In genomic region chr19:14333101-14333871, GRCh38 we compare ENCODE assay signal across 9 cellular contexts. TPM values are rescaled to one million over a fixed set of nuclear protein-coding genes. Genes with fewer than 3 reads are reported as not detected.
DNase-seq lines count a peak whose midpoint lies in the region; ATAC-seq and TF ChIP-seq lines count a peak whose summit lies in the region.
"Had no signal": no experiment of that assay in that cellular context is flagged by ENCODE, and none has a peak within 500 bp of the region (broad histone marks: within the 10 kb centered on the region; RNA-seq: fewer than 3 reads in every experiment).

No MANE protein-coding gene starts in this region.

- H3K4me1 Mint-ChIP-seq in activated T-cell treated with anti-CD3 and anti-CD28 coated beads, Interleukin-2, amount 50 U/mL, for 4 hours (ENCODE audit: low read depth), result peaks cover 8% of the 10 kb centered on the region

- H3K9me3 Mint-ChIP-seq in activated T-cell treated with anti-CD3 and anti-CD28 coated beads, Interleukin-2, amount 50 U/mL, for 4 hours, result no peaks in the 10 kb centered on the region

- H3K36me3 ChIP-seq in iPS DF 6.9 (ENCODE audit: control insufficient read depth, insufficient read depth, low read length), result no peaks in the 10 kb centered on the region
- no peaks in the 10 kb centered on the region for H3K36me3 ChIP-seq in stomach

- peak; percentile 50 for DNase-seq in DMS53 (lab: John Stamatoyannopoulos, UW)
- DNase-seq in DMS53 treated with DMSO at 0.1 percent for 48 hours (lab: John Stamatoyannopoulos, UW; ENCODE audit: unreplicated experiment), result no peak
- no peak for DNase-seq in activated T-cell treated with anti-CD3 and anti-CD28 coated beads, Interleukin-2, amount 50 U/mL, for 4 hours
- DNase-seq in iPS DF 6.9 (ENCODE audit: low read depth, low spot score), result no peak
- peak; percentile 37 for DNase-seq in stomach
- DNase-seq in Ammon's horn (ENCODE audit: low spot score), result no peak
- no peak for DNase-seq in NCI-H1092 treated with DMSO at 0.1 percent for 48 hours (lab: John Stamatoyannopoulos, UW)

- intact Hi-C loops in stomach (cut with DNase I; ENCODE audit: low total_unique reads), result no loop called here

- H3K4me1 ChIP-seq in iPS DF 6.9 (ENCODE audit: control insufficient read depth, insufficient read depth, low read length) (0 out of 2 replicates have a peak, but pooled peaks cover 2% of the 10 kb centered on the region), stomach (peaks cover 5 to 7% (median 7%) of the 10 kb centered on the region in 4 donors)

- H3K4me3 Mint-ChIP-seq in activated T-cell treated with anti-CD3 and anti-CD28 coated beads, Interleukin-2, amount 50 U/mL, for 4 hours, result peak overlapping the region; percentile 45

- ATAC-seq in activated T-cell treated with anti-CD3 and anti-CD28 coated beads, Interleukin-2, amount 50 U/mL, for 4 hours, result peak; percentile 46 to 61
- no peak for ATAC-seq in GM21447 (IDR thresholded peaks at IDR 0.05; ENCODE audit: unreplicated experiment)

- no CpG with 5 or more reads among the region's 37 CpGs for WGBS in iPS DF 6.9 (ENCODE audit: insufficient coverage, insufficient read length)
- 6 to 13% (median 12%) methylated on average over 29 to 37 of the region's 37 CpGs for WGBS in stomach, 5 donors

- no peak for TF ChIP-seq POLR2A in stomach (IDR thresholded peaks at IDR 0.05)

- H3K36me3 Mint-ChIP-seq in activated T-cell treated with anti-CD3 and anti-CD28 coated beads, Interleukin-2, amount 50 U/mL, for 4 hours (ENCODE audit: insufficient read depth), result no peaks in the 10 kb centered on the region

- H3K4me3 ChIP-seq in iPS DF 6.9 (ENCODE audit: low read length) (peak overlapping the region; percentile 27; the same call in 1 of the 2 replicates), stomach (peak overlapping the region; percentile 30 to 43 (median 38))

- no peak for TF ChIP-seq CTCF in stomach (IDR thresholded peaks at IDR 0.05)

- no peak for TF ChIP-seq EP300 in stomach (IDR thresholded peaks at IDR 0.05)

- no peak overlapping the region for H3K27ac ChIP-seq in iPS DF 6.9 (ENCODE audit: low read length)
- peak overlapping the region in 3 of 5 donors; percentile 44 to 52 (median 50) for H3K27ac ChIP-seq in stomach
- H3K27ac ChIP-seq: KMS-11 had no signal

- H3K9me3 ChIP-seq in iPS DF 6.9 (ENCODE audit: control insufficient read depth, insufficient read depth, low read length) (no peaks in the 10 kb centered on the region), stomach (no peaks in the 10 kb centered on the region)

- H3K27me3 ChIP-seq in iPS DF 6.9 (ENCODE audit: control insufficient read depth, insufficient read depth, low read length) (no peaks in the 10 kb centered on the region), stomach (peaks cover 0 to 11% (median 4%) of the 10 kb centered on the region in 3 donors)

- no peaks in the 10 kb centered on the region for H3K27me3 Mint-ChIP-seq in activated T-cell treated with anti-CD3 and anti-CD28 coated beads, Interleukin-2, amount 50 U/mL, for 4 hours (ENCODE audit: low read depth)

RNA-seq across cellular contexts. Expression of gene ADGRE5, which starts 48.0 kb away (rescaled TPM):
- 100 to 1,000 TPM; 217 to 280 (median 218) TPM for total RNA-seq in activated T-cell treated with anti-CD3 and anti-CD28 coated beads, Interleukin-2, amount 50 U/mL, for 4 hours
- total RNA-seq in stomach, result 100 to 1,000 TPM in 1 of 5 donors, 10 to 100 TPM in 4; 12.3 to 128 (median 52.5) TPM
- polyA plus RNA-seq in stomach, result 10 to 100 TPM; 11.4 to 26.5 (median 12.1) TPM

Comparison
In these comparisons a context has a peak if more than half of its experiments do, and no peak if none do; other contexts are left out.
1. DNase-seq: peak in DMS53 (single experiment) and stomach (single experiment); none in DMS53 treated with DMSO at 0.1 percent for 48 hours (single experiment), activated T-cell treated with anti-CD3 and anti-CD28 coated beads, Interleukin-2, amount 50 U/mL, for 4 hours (single experiment), iPS DF 6.9 (single experiment), Ammon's horn (single experiment) and NCI-H1092 treated with DMSO at 0.1 percent for 48 hours (single experiment).